2 cellular contexts compared by ENCODE assay signal in the genomic region with DNA sequence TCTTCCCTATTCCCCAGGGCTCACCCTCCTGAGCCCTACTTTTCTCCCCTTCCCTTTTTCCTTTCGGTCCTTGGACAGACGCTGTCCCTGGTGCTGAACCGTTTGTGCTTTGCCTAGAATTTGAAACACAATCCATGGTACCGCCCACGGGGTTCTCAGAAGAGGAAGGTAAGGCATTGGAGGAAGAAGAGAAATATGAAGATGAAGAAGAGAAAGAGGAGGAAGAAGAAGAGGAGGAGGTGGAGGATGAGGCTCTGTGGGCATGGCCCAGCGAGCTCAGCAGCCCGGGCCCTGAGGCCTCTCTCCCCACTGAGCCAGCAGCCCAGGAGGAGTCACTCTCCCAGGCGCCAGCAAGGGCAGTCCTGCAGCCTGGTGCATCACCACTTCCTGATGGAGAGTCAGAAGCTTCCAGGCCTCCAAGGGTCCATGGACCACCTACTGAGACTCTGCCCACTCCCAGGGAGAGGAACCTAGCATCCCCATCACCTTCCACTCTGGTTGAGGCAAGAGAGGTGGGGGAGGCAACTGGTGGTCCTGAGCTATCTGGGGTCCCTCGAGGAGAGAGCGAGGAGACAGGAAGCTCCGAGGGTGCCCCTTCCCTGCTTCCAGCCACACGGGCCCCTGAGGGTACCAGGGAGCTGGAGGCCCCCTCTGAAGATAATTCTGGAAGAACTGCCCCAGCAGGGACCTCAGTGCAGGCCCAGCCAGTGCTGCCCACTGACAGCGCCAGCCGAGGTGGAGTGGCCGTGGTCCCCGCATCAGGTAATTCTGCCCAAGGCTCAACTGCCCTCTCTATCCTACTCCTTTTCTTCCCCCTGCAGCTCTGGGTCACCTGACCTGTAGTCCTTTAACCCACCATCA.
TF ChIP-seq lines count a peak whose summit lies in the region.

No MANE protein-coding gene starts in this region.

TF ChIP-seq in K562, 482 proteins besides CTCF, POLR2A, EP300 and RAD21 (continues in another document):
- TF ChIP-seq THRA (IDR thresholded peaks at IDR 0.05), result no peak
- TF ChIP-seq EHMT2 (IDR thresholded peaks at IDR 0.05), result peak; percentile 96
- TF ChIP-seq MBD2 (IDR thresholded peaks at IDR 0.05; ENCODE audit: borderline replicate concordance, low read depth), result no peak
- TF ChIP-seq AFF1 (IDR thresholded peaks at IDR 0.05; ENCODE audit: low read depth in 1 of 2, partially characterized antibody in 2 of 2), result peak in 1 of 2 experiments; percentile 36
- TF ChIP-seq MIER1 (IDR thresholded peaks at IDR 0.05; ENCODE audit: low read depth), result peak; percentile 93
- peak; percentile 56; the same call in 1 of the 2 replicates for TF ChIP-seq POLR2G (IDR thresholded peaks at IDR 0.05; ENCODE audit: low read depth, low read length)
- no peak for TF ChIP-seq POLR3G (IDR thresholded peaks at IDR 0.05; ENCODE audit: extremely low read depth, insufficient read length, insufficient replicate concordance)
- 0 out of 2 replicates have a peak, but pooled peaks have one; percentile 40 for TF ChIP-seq XRCC5 (IDR thresholded peaks at IDR 0.05; ENCODE audit: low read depth, low read length)
- TF ChIP-seq EGR1 (conservative IDR thresholded peaks at IDR 0.05), result peak; percentile 59
- 0 out of 4 replicates have a peak, but pooled peaks of 1 of the 2 experiments have one; percentile 20 for TF ChIP-seq MAZ (CRISPR knock-in tag; conservative IDR thresholded peaks at IDR 0.05 in 1 of 2, IDR thresholded peaks at IDR 0.05 in 1 of 2)
- TF ChIP-seq SMARCA5 (IDR thresholded peaks at IDR 0.05), result no peak
- peak; percentile 56 for TF ChIP-seq RBFOX2 (IDR thresholded peaks at IDR 0.05; ENCODE audit: low read depth, low read length)
- no peak for TF ChIP-seq NFATC3 (IDR thresholded peaks at IDR 0.05)
- no peak for TF ChIP-seq DMBX1 (CRISPR knock-in tag; IDR thresholded peaks at IDR 0.05; ENCODE audit: borderline replicate concordance)
- TF ChIP-seq PML (IDR thresholded peaks at IDR 0.05; ENCODE audit: low read length), result no peak
- TF ChIP-seq, protein P1, sequence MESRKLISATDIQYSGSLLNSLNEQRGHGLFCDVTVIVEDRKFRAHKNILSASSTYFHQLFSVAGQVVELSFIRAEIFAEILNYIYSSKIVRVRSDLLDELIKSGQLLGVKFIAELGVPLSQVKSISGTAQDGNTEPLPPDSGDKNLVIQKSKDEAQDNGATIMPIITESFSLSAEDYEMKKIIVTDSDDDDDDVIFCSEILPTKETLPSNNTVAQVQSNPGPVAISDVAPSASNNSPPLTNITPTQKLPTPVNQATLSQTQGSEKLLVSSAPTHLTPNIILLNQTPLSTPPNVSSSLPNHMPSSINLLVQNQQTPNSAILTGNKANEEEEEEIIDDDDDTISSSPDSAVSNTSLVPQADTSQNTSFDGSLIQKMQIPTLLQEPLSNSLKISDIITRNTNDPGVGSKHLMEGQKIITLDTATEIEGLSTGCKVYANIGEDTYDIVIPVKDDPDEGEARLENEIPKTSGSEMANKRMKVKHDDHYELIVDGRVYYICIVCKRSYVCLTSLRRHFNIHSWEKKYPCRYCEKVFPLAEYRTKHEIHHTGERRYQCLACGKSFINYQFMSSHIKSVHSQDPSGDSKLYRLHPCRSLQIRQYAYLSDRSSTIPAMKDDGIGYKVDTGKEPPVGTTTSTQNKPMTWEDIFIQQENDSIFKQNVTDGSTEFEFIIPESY (CRISPR knock-in tag; IDR thresholded peaks at IDR 0.05), result peak; percentile 41; the same call in 1 of the 2 replicates
- 0 out of 2 replicates have a peak, but pooled peaks have one; percentile 41 for TF ChIP-seq SPI1 (IDR thresholded peaks at IDR 0.05; ENCODE audit: borderline replicate concordance, low read depth, low read length)
- TF ChIP-seq TARDBP (IDR thresholded peaks at IDR 0.05), result no peak
- TF ChIP-seq ZFP30 (CRISPR knock-in tag; IDR thresholded peaks at IDR 0.05; ENCODE audit: borderline replicate concordance), result no peak

TF ChIP-seq in GM12891, 5 proteins besides CTCF, POLR2A, EP300 and RAD21:
- TF ChIP-seq POLR2AphosphoS5 (IDR thresholded peaks at IDR 0.05; ENCODE audit: low read depth, low read length) (no peak), SPI1 (IDR thresholded peaks at IDR 0.05; ENCODE audit: low read depth, low read length) (no peak)
